ENCODE assay signal across 1 cellular context in genomic region chr2:84946204-84947009, GRCh38.
TF ChIP-seq lines count a peak whose summit lies in the region.

No MANE protein-coding gene starts in this region.

TF ChIP-seq in HepG2, 621 proteins besides CTCF, POLR2A, EP300 and RAD21 (continued from another document and continues in another):
- no peak for TF ChIP-seq ATF2 (CRISPR knock-in tag; IDR thresholded peaks at IDR 0.05)
- peak; percentile 57 for TF ChIP-seq KMT2B (CRISPR knock-in tag; IDR thresholded peaks at IDR 0.05)
- TF ChIP-seq ZNF431 (CRISPR knock-in tag; IDR thresholded peaks at IDR 0.05; ENCODE audit: borderline replicate concordance, low read depth), result 0 out of 2 replicates have a peak, but pooled peaks have one; percentile 14
- no peak for TF ChIP-seq CAMTA2 (CRISPR knock-in tag; IDR thresholded peaks at IDR 0.05; ENCODE audit: borderline replicate concordance)
- 0 out of 2 replicates have a peak, but pooled peaks have one; percentile 32 for TF ChIP-seq GTF3A (CRISPR knock-in tag; conservative IDR thresholded peaks at IDR 0.05)
- peak; percentile 59; the same call in 1 of the 2 replicates for TF ChIP-seq ZSCAN9 (CRISPR knock-in tag; IDR thresholded peaks at IDR 0.05; ENCODE audit: borderline replicate concordance)
- TF ChIP-seq ZNF281 (CRISPR knock-in tag; IDR thresholded peaks at IDR 0.05; ENCODE audit: borderline replicate concordance), result no peak; the same call in 1 of the 2 replicates
- TF ChIP-seq ZNF260 (CRISPR knock-in tag; IDR thresholded peaks at IDR 0.05; ENCODE audit: borderline replicate concordance, low read depth), result 0 out of 2 replicates have a peak, but pooled peaks have one; percentile 38
- TF ChIP-seq ELF3 (CRISPR knock-in tag; IDR thresholded peaks at IDR 0.05), result peak; percentile 98
- peak; percentile 79 for TF ChIP-seq ZNF264 (CRISPR knock-in tag; IDR thresholded peaks at IDR 0.05)
- no peak for TF ChIP-seq EED (CRISPR knock-in tag; IDR thresholded peaks at IDR 0.05)
- peak; percentile 58; the same call in 1 of the 2 replicates for TF ChIP-seq ZNF574 (CRISPR knock-in tag; IDR thresholded peaks at IDR 0.05)
- no peak for TF ChIP-seq ZBTB44 (CRISPR knock-in tag; IDR thresholded peaks at IDR 0.05)
- peak; percentile 99 for TF ChIP-seq ZNF687 (CRISPR knock-in tag; IDR thresholded peaks at IDR 0.05)
- TF ChIP-seq WIZ (CRISPR knock-in tag; IDR thresholded peaks at IDR 0.05), result no peak
- TF ChIP-seq ZNF276 (CRISPR knock-in tag; IDR thresholded peaks at IDR 0.05; ENCODE audit: low read depth), result peak; percentile 80; the same call in 1 of the 2 replicates
- TF ChIP-seq ZFP36 (IDR thresholded peaks at IDR 0.05; ENCODE audit: borderline replicate concordance, low read depth, low read length, partially characterized antibody), result peak; percentile 10
- TF ChIP-seq THAP7 (CRISPR knock-in tag; IDR thresholded peaks at IDR 0.05), result peak; percentile 83; the same call in 1 of the 2 replicates
- TF ChIP-seq KLF9 (CRISPR knock-in tag; IDR thresholded peaks at IDR 0.05; ENCODE audit: low read depth), result peak; percentile 62; the same call in 1 of the 2 replicates
- no peak for TF ChIP-seq PHF5A (CRISPR knock-in tag; IDR thresholded peaks at IDR 0.05; ENCODE audit: low read depth, unreplicated experiment)
- peak; percentile 54; the same call in 1 of the 2 replicates for TF ChIP-seq ARNT2 (CRISPR knock-in tag; IDR thresholded peaks at IDR 0.05; ENCODE audit: low read depth)
- no peak for TF ChIP-seq DNMT3B (CRISPR knock-in tag; conservative IDR thresholded peaks at IDR 0.05)
- TF ChIP-seq ZNF547 (CRISPR knock-in tag; IDR thresholded peaks at IDR 0.05), result peak; percentile 69; the same call in 1 of the 2 replicates
- TF ChIP-seq TARDBP (CRISPR knock-in tag; IDR thresholded peaks at IDR 0.05), result peak; percentile 86
- TF ChIP-seq ZSCAN21 (CRISPR knock-in tag; IDR thresholded peaks at IDR 0.05; ENCODE audit: borderline replicate concordance), result 0 out of 2 replicates have a peak, but pooled peaks have one; percentile 13
- peak; percentile 61; the same call in 1 of the 2 replicates for TF ChIP-seq KLF13 (CRISPR knock-in tag; IDR thresholded peaks at IDR 0.05)
- peak; percentile 65; the same call in 1 of the 2 replicates for TF ChIP-seq ZNF746 (CRISPR knock-in tag; IDR thresholded peaks at IDR 0.05)
- peak; percentile 45 for TF ChIP-seq ELF1 (CRISPR knock-in tag; IDR thresholded peaks at IDR 0.05)
- peak; percentile 95 for TF ChIP-seq ZNF501 (CRISPR knock-in tag; IDR thresholded peaks at IDR 0.05)
- no peak for TF ChIP-seq ZNF142 (CRISPR knock-in tag; IDR thresholded peaks at IDR 0.05)
- TF ChIP-seq MAFK (conservative IDR thresholded peaks at IDR 0.05 in 1 of 2, IDR thresholded peaks at IDR 0.05 in 1 of 2; ENCODE audit: low read length in 2 of 2), result no peak
- peak; percentile 79; the same call in 1 of the 2 replicates for TF ChIP-seq ZBTB43 (CRISPR knock-in tag; conservative IDR thresholded peaks at IDR 0.05)
